Comparison of ENCODE assay signal across 24 cellular contexts in the genomic region with DNA sequence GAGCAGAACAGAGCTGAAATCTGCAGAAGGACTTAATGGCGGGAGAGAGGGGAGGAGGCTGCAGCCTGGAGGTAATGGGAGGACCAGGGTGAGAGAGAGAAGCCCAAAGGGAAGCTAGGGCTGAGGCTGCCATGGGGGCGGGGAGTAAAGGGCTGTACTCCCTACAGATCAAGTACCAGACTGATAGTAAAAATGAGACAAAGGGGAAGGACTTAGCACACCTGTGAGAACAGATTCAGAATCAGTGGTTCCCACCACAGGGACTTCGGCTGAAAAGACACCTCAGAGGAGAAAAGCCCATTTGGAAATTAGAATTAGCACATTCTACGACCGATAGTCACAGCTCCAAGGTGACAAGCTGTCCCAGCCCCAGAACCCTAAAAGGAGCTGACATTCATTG. TPM values are rescaled to one million over a fixed set of nuclear protein-coding genes. Genes with fewer than 3 reads are reported as not detected.
A peak's percentile ranks its signal among the peaks of the same experiment; 100 is the strongest.
DNase-seq lines count a peak whose midpoint lies in the region; ATAC-seq and TF ChIP-seq lines count a peak whose summit lies in the region.
"Had no signal": no experiment of that assay in that cellular context is flagged by ENCODE, and none has a peak within 500 bp of the region (broad histone marks: within the 10 kb centered on the region; RNA-seq: fewer than 3 reads in every experiment).

No MANE protein-coding gene starts in this region.

- no peak overlapping the region for H2AFZ ChIP-seq in SK-N-SH (ENCODE audit: low read depth)

- H3K36me3 ChIP-seq in BLaER1 (no peaks in the 10 kb centered on the region), HUES6 (ENCODE audit: control insufficient read depth, insufficient read depth, low read length) (no peaks in the 10 kb centered on the region), SK-N-SH (replicated peaks in 1 of 2; ENCODE audit: control insufficient read depth in 1 of 2, insufficient read depth in 2 of 2, low read length in 1 of 2) (no peaks in the 10 kb centered on the region)
- H3K36me3 ChIP-seq: breast epithelium, lower lobe of right lung, MG63, spleen had no signal

- peaks cover 8% of the 10 kb centered on the region for H3K9me3 ChIP-seq in BLaER1
- H3K9me3 ChIP-seq in HUES6 (ENCODE audit: control insufficient read depth, insufficient read depth, low read depth, low read length) = no peaks in the 10 kb centered on the region
- no peaks in the 10 kb centered on the region for H3K9me3 ChIP-seq in SK-N-SH
- H3K9me3 ChIP-seq: breast epithelium, lower lobe of right lung, MG63, spleen had no signal

- H3K9me2 ChIP-seq in SK-N-SH = no peaks in the 10 kb centered on the region

- TF ChIP-seq CTCF in SK-N-SH (IDR thresholded peaks at IDR 0.05) = no peak

- no peaks in the 10 kb centered on the region for H3K79me2 ChIP-seq in SK-N-SH (ENCODE audit: insufficient read depth)

- WGBS in SK-N-SH (ENCODE audit: low lambda C conversion rate) = 5% methylated on average over 5 of the region's 5 CpGs

- DNase-seq in SK-N-SH (no peak), SIG-M5 treated with dmso at 0.1 percent for 504 hours (lab: John Stamatoyannopoulos, UW; ENCODE audit: unreplicated experiment) (no peak), T-helper 9 cell (no peak)
- no peak for DNase-seq in stimulated activated CD4-positive, alpha-beta T cell treated with anti-CD3 and anti-CD28 coated beads, Interleukin-15, amount 100 ng/mL, for 24 hours
- DNase-seq: activated CD4-positive, alpha-beta T cell treated with anti-CD3 and anti-CD28 coated beads for 4 hours; activated naive CD4-positive, alpha-beta T cell treated with anti-CD3 and anti-CD28 coated beads, Interleukin-2, amount 10 ng/mL, durations not matched to agents 7 days and 5 days; activated T-cell treated with anti-CD3 and anti-CD28 coated beads, Interleukin-2, amount 50 U/mL, for 48 hours; amniotic stem cell; effector CD8-positive, alpha-beta T cell; GF-D8; lower lobe of right lung; MG63; NCI-H1436 treated with DMSO at 0.1 percent for 48 hours; NCI-H2171 treated with DMSO at 0.1 percent for 48 hours; right cardiac atrium; spleen; stimulated activated CD4-positive, alpha-beta T cell treated with anti-CD3 and anti-CD28 coated beads, Interleukin-4, amount 100 ng/mL, for 1 hour had no signal

- no peak overlapping the region for H3K27ac ChIP-seq in BLaER1
- no peak overlapping the region for H3K27ac ChIP-seq in HUES6 (ENCODE audit: low read depth, low read length)
- no peak overlapping the region for H3K27ac ChIP-seq in SK-N-SH (ENCODE audit: low read depth in 2 of 2, low read length in 1 of 2)
- H3K27ac ChIP-seq: breast epithelium, lower lobe of right lung, spleen had no signal

- H4K20me1 ChIP-seq in BLaER1 (no peaks in the 10 kb centered on the region), SK-N-SH (ENCODE audit: insufficient read depth) (no peaks in the 10 kb centered on the region)

- no peak for TF ChIP-seq RAD21 in SK-N-SH (IDR thresholded peaks at IDR 0.05; ENCODE audit: low read length)

- ATAC-seq in GM18867 (IDR thresholded peaks at IDR 0.05; ENCODE audit: unreplicated experiment) (peak; percentile 63), GM21717 (IDR thresholded peaks at IDR 0.05; ENCODE audit: unreplicated experiment) (peak; percentile 55)
- ATAC-seq: stimulated activated memory B cell treated with anti-CD40 and anti-IgM and Interleukin-4, amounts not matched to agents 10 μg/mL and 1 μg/mL and 100 μg/mL, for 72 hours had no signal

- CTCF ChIA-PET in SK-N-SH (lab: Yijun Ruan, JAX) = no interaction called here

- POLR2A ChIA-PET in SK-N-SH (lab: Yijun Ruan, JAX) = no interaction called here

- H3K4me1 ChIP-seq in BLaER1 (peaks cover 34% of the 10 kb centered on the region), HUES6 (ENCODE audit: control insufficient read depth, insufficient read depth, low read length) (peaks cover 40% of the 10 kb centered on the region), SK-N-SH (ENCODE audit: control insufficient read depth in 1 of 2, insufficient read depth in 2 of 2, low read depth in 1 of 2, low read length in 1 of 2) (peaks cover 0 to 3% of the 10 kb centered on the region in 2 experiments; a peak in 2 of 4 replicates)
- H3K4me1 ChIP-seq: breast epithelium, lower lobe of right lung had no signal

- H3K9ac ChIP-seq in BLaER1 = no peak overlapping the region
- no peak overlapping the region for H3K9ac ChIP-seq in HUES6 (ENCODE audit: low read length)
- H3K9ac ChIP-seq in SK-N-SH = no peak overlapping the region

- no peaks in the 10 kb centered on the region for H3F3A ChIP-seq in SK-N-SH (replicated peaks; ENCODE audit: insufficient read depth)

- H3K27me3 ChIP-seq in BLaER1 (no peaks in the 10 kb centered on the region), HUES6 (ENCODE audit: control insufficient read depth, insufficient read depth, low read length) (peaks cover 55% of the 10 kb centered on the region), SK-N-SH (ENCODE audit: insufficient read depth) (peaks cover 37% of the 10 kb centered on the region; the same call in 1 of the 2 replicates)
- H3K27me3 ChIP-seq: MG63 had no signal

- H3K4me3 ChIP-seq in BLaER1 (no peak overlapping the region), HUES6 (ENCODE audit: low read depth, low read length) (peak overlapping the region; percentile 43; the same call in 1 of the 2 replicates), SK-N-SH (ENCODE audit: low read depth in 2 of 2, low read length in 1 of 2) (no peak overlapping the region)
- H3K4me3 ChIP-seq: breast epithelium, lower lobe of right lung, MG63, spleen had no signal

- H3K4me2 ChIP-seq in BLaER1 = peak overlapping the region; percentile 74
- H3K4me2 ChIP-seq in SK-N-SH = no peak overlapping the region

- TF ChIP-seq EP300 in SK-N-SH (IDR thresholded peaks at IDR 0.05; ENCODE audit: borderline replicate concordance in 1 of 2, low read depth in 1 of 2, low read length in 1 of 2) = no peak

TF ChIP-seq in SK-N-SH, 30 proteins besides CTCF, POLR2A, EP300 and RAD21:
- TF ChIP-seq NRF1 (IDR thresholded peaks at IDR 0.05; ENCODE audit: low read depth, low read length) (no peak), SIN3A (IDR thresholded peaks at IDR 0.05; ENCODE audit: borderline replicate concordance, low read depth, low read length) (no peak)

RNA-seq across cellular contexts. Expression of gene TBXT, which starts 6.4 kb away (rescaled TPM):
- polyA plus RNA-seq in SK-N-SH (2012; rRNA removed) = not detected in 2 replicates
- not detected in 2 replicates for polyA plus RNA-seq in SK-N-SH (2012; cell fraction: cytosol; rRNA removed)
- not detected in 2 replicates for polyA plus RNA-seq in SK-N-SH (2012; cell fraction: nucleus; rRNA removed)
- polyA plus RNA-seq: IgD-negative memory B cell, right cardiac atrium had no signal
